Comparison of ENCODE assay signal across 1 cellular context in genomic region chr10:133127291-133128125, GRCh38.
TF ChIP-seq lines count a peak whose summit lies in the region.

No MANE protein-coding gene starts in this region.

TF ChIP-seq in HepG2, 621 proteins besides CTCF, POLR2A, EP300 and RAD21:
- TF ChIP-seq KAT7 (CRISPR knock-in tag; IDR thresholded peaks at IDR 0.05; ENCODE audit: borderline replicate concordance) (no peak), MXD3 (CRISPR knock-in tag; IDR thresholded peaks at IDR 0.05) (no peak), MEIS2 (CRISPR knock-in tag; IDR thresholded peaks at IDR 0.05) (no peak), ZNF256 (CRISPR knock-in tag; conservative IDR thresholded peaks at IDR 0.05) (no peak), HOXA5 (CRISPR knock-in tag; IDR thresholded peaks at IDR 0.05) (no peak), ZFP90 (CRISPR knock-in tag; IDR thresholded peaks at IDR 0.05; ENCODE audit: borderline replicate concordance) (no peak), ZNF737 (CRISPR knock-in tag; IDR thresholded peaks at IDR 0.05; ENCODE audit: borderline replicate concordance) (no peak), GPN1 (CRISPR knock-in tag; IDR thresholded peaks at IDR 0.05; ENCODE audit: borderline replicate concordance) (no peak), SPEN (CRISPR knock-in tag; IDR thresholded peaks at IDR 0.05; ENCODE audit: low read depth) (no peak)
TF ChIP-seq in HepG2: peak in this region for 0.
